In genomic region chr17:75105269-75106080, GRCh38 we compare ENCODE assay signal across 1 cellular context.
TF ChIP-seq lines count a peak whose summit lies in the region.

No MANE protein-coding gene starts in this region.

TF ChIP-seq in H1, 55 proteins besides CTCF, POLR2A, EP300 and RAD21:
- TF ChIP-seq E2F6 (IDR thresholded peaks at IDR 0.05) (peak; percentile 50; the same call in 1 of the 2 replicates), MAX (IDR thresholded peaks at IDR 0.05) (0 out of 2 replicates have a peak, but pooled peaks have one; percentile 17), JUN (IDR thresholded peaks at IDR 0.05; ENCODE audit: low read depth, low read length) (no peak), YY1 (IDR thresholded peaks at IDR 0.05; ENCODE audit: low read depth, low read length) (peak; percentile 60)
